Comparison of ENCODE assay signal across 26 cellular contexts in the genomic region with DNA sequence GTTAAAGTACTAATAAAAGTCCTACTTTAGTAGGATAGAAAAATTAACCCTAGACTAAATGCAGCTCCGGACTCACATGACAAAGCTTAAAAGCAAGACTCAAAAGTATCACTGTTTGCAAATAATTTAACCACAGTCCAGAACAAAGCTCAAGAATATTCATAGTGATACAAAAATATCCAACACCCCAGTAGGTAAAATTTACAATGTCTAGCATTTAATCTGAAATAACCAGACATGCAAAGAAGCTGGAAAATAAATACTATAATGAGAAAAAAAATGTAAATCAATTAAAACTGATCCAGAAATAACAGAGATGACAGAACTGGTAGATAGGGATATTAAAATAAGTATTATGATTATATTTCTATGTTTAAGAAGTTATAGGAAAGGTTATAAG.
DNase-seq lines count a peak whose midpoint lies in the region; ATAC-seq, FAIRE-seq and TF ChIP-seq lines count a peak whose summit lies in the region.
"Had no signal": no experiment of that assay in that cellular context is flagged by ENCODE, and none has a peak within 500 bp of the region (broad histone marks: within the 10 kb centered on the region; RNA-seq: fewer than 3 reads in every experiment).

No MANE protein-coding gene starts in this region.

- H3K9me3 ChIP-seq in HEK293 (ENCODE audit: control insufficient read depth, insufficient read depth, low read depth, low read length) (no peaks in the 10 kb centered on the region), kidney (ENCODE audit: control insufficient read depth in 1 of 2, low read length in 2 of 2) (peaks cover 0 to 4% of the 10 kb centered on the region in 2 donors)
- H3K9me3 ChIP-seq: BE2C had no signal

- CTCF ChIA-PET in HEK293 (lab: Yijun Ruan, JAX) = interaction anchor here (0.6 to 0.7 kb wide), 2 partner anchors 156 to 347 kb away, joined by 3 to 4 read pairs; no protein-coding TSS in a partner anchor

- no peak for ATAC-seq in GM21737 (IDR thresholded peaks at IDR 0.05; ENCODE audit: unreplicated experiment)

- DNase-seq in kidney (no peak), cortex of kidney (lab: John Stamatoyannopoulos, UW) (no peak), NCI-H774 (lab: John Stamatoyannopoulos, UW) (no peak)
- DNase-seq in NK-92 treated with Interleukin-12 subunit alpha and Interleukin-12 subunit beta, amount 100 ng/mL, for 24 hours (lab: John Stamatoyannopoulos, UW) = no peak
- DNase-seq: ACHN; BE2C; C1 segment of cervical spinal cord; CD4-positive, alpha-beta memory T cell; CD4-positive, CD25-positive, alpha-beta regulatory T cell; CD8-positive, alpha-beta memory T cell; COR-L47; DMS 273 treated with DMSO at 0.1 percent for 48 hours; DMS153; DMS53; DMS79; DND-41; EL; GF-D8 had no signal

- POLR2A ChIA-PET in HEK293 (lab: Yijun Ruan, JAX) = no interaction called here

- H3K36me3 ChIP-seq in HEK293 (ENCODE audit: control insufficient read depth in 2 of 2, insufficient read depth in 1 of 2, low read length in 2 of 2) (peaks cover 0 to 3% of the 10 kb centered on the region in 2 experiments; a peak in 1 of 3 replicates), kidney (ENCODE audit: control insufficient read depth in 1 of 2, insufficient read depth in 2 of 2, low read length in 2 of 2) (no peaks in the 10 kb centered on the region)
- H3K36me3 ChIP-seq: BE2C had no signal

- peak; percentile 51 for FAIRE-seq in A204.1 (lab: Jason Lieb, UNC)
- peak; percentile 57 for FAIRE-seq in endometrium (lab: Jason Lieb, UNC)
- FAIRE-seq in kidney (lab: Jason Lieb, UNC) = peak; percentile 45
- FAIRE-seq: GM12891, GM19239 had no signal

- no peak overlapping the region for H3K27ac ChIP-seq in HEK293 (ENCODE audit: extremely low read depth, low read depth, low read length)
- H3K27ac ChIP-seq in kidney (ENCODE audit: low read depth in 2 of 2, low read length in 2 of 2) = no peak overlapping the region
- H3K27ac ChIP-seq: 22Rv1, BLaER1 had no signal

- H3K4me1 ChIP-seq in HEK293 (ENCODE audit: control insufficient read depth, insufficient read depth, low read length) = no peaks in the 10 kb centered on the region
- peaks cover 0 to 6% of the 10 kb centered on the region in 2 donors for H3K4me1 ChIP-seq in kidney (ENCODE audit: control insufficient read depth in 1 of 2, insufficient read depth in 1 of 2, low read depth in 1 of 2, low read length in 2 of 2)
- H3K4me1 ChIP-seq: BE2C had no signal

- TF ChIP-seq CTCF in HEK293 (tag by site-specific recombination; IDR thresholded peaks at IDR 0.05) (no peak), kidney (IDR thresholded peaks at IDR 0.05; ENCODE audit: borderline replicate concordance, extremely low read depth, insufficient read depth) (no peak)

- intact Hi-C loops in kidney (cut with DNase I) = no loop called here

- no peak overlapping the region for H3K4me3 ChIP-seq in HEK293 (ENCODE audit: low read depth, low read length)
- no peak overlapping the region for H3K4me3 ChIP-seq in kidney (ENCODE audit: low read length in 2 of 2)
- H3K4me3 ChIP-seq: BLaER1 had no signal

- H3K9ac ChIP-seq in kidney (ENCODE audit: low read length in 2 of 2) = no peak overlapping the region
- H3K9ac ChIP-seq: BLaER1 had no signal

TF ChIP-seq in HEK293, 187 proteins besides CTCF, POLR2A, EP300 and RAD21:
- TF ChIP-seq ZNF132 (tag by site-specific recombination; IDR thresholded peaks at IDR 0.05; ENCODE audit: borderline replicate concordance) (no peak), SP7 (tag by site-specific recombination; IDR thresholded peaks at IDR 0.05) (no peak), ZNF571 (tag by site-specific recombination; IDR thresholded peaks at IDR 0.05) (no peak), ZNF274 (IDR thresholded peaks at IDR 0.05; ENCODE audit: low read length) (no peak), ZNF274 (tag by site-specific recombination; IDR thresholded peaks at IDR 0.05; ENCODE audit: borderline replicate concordance) (no peak), ZNF211 (tag by site-specific recombination; IDR thresholded peaks at IDR 0.05; ENCODE audit: low read depth) (no peak)
- TF ChIP-seq, protein P1, sequence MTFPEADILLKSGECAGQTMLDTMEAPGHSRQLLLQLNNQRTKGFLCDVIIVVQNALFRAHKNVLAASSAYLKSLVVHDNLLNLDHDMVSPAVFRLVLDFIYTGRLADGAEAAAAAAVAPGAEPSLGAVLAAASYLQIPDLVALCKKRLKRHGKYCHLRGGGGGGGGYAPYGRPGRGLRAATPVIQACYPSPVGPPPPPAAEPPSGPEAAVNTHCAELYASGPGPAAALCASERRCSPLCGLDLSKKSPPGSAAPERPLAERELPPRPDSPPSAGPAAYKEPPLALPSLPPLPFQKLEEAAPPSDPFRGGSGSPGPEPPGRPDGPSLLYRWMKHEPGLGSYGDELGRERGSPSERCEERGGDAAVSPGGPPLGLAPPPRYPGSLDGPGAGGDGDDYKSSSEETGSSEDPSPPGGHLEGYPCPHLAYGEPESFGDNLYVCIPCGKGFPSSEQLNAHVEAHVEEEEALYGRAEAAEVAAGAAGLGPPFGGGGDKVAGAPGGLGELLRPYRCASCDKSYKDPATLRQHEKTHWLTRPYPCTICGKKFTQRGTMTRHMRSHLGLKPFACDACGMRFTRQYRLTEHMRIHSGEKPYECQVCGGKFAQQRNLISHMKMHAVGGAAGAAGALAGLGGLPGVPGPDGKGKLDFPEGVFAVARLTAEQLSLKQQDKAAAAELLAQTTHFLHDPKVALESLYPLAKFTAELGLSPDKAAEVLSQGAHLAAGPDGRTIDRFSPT (tag by site-specific recombination; IDR thresholded peaks at IDR 0.05) = no peak
- TF ChIP-seq, protein P2, sequence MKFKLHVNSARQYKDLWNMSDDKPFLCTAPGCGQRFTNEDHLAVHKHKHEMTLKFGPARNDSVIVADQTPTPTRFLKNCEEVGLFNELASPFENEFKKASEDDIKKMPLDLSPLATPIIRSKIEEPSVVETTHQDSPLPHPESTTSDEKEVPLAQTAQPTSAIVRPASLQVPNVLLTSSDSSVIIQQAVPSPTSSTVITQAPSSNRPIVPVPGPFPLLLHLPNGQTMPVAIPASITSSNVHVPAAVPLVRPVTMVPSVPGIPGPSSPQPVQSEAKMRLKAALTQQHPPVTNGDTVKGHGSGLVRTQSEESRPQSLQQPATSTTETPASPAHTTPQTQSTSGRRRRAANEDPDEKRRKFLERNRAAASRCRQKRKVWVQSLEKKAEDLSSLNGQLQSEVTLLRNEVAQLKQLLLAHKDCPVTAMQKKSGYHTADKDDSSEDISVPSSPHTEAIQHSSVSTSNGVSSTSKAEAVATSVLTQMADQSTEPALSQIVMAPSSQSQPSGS (tag by site-specific recombination; IDR thresholded peaks at IDR 0.05; ENCODE audit: low read depth) = no peak
- TF ChIP-seq, protein P3, sequence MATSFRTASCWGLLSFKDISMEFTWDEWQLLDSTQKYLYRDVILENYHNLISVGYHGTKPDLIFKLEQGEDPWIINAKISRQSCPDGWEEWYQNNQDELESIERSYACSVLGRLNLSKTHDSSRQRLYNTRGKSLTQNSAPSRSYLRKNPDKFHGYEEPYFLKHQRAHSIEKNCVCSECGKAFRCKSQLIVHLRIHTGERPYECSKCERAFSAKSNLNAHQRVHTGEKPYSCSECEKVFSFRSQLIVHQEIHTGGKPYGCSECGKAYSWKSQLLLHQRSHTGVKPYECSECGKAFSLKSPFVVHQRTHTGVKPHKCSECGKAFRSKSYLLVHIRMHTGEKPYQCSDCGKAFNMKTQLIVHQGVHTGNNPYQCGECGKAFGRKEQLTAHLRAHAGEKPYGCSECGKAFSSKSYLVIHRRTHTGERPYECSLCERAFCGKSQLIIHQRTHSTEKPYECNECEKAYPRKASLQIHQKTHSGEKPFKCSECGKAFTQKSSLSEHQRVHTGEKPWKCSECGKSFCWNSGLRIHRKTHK (tag by site-specific recombination; IDR thresholded peaks at IDR 0.05) = peak; percentile 92
